In genomic region chr9:122008559-122008958, GRCh38 we compare ENCODE assay signal across 19 cellular contexts.
DNase-seq lines count a peak whose midpoint lies in the region; ATAC-seq, FAIRE-seq and TF ChIP-seq lines count a peak whose summit lies in the region.
"Had no signal": no experiment of that assay in that cellular context is flagged by ENCODE, and none has a peak within 500 bp of the region (broad histone marks: within the 10 kb centered on the region; RNA-seq: fewer than 3 reads in every experiment).

No MANE protein-coding gene starts in this region.

- TF ChIP-seq CTCF in right atrium auricular region (IDR thresholded peaks at IDR 0.05) = no peak
- TF ChIP-seq CTCF in H1 (IDR thresholded peaks at IDR 0.05; ENCODE audit: control extremely low read depth in 1 of 3, insufficient read depth in 1 of 3, low read depth in 1 of 3, low read length in 3 of 3) = no peak
- no peak for TF ChIP-seq CTCF in gastrocnemius medialis (IDR thresholded peaks at IDR 0.05 in 4 of 5, conservative IDR thresholded peaks at IDR 0.05 in 1 of 5)

- TF ChIP-seq EP300 in H1 (IDR thresholded peaks at IDR 0.05; ENCODE audit: borderline replicate concordance in 1 of 2, low read depth in 2 of 2, low read length in 2 of 2) = no peak

- H3K4me2 ChIP-seq in H1 (ENCODE audit: insufficient read depth in 1 of 2, low read depth in 2 of 2, low read length in 2 of 2) = no peak overlapping the region
- H3K4me2 ChIP-seq: BLaER1 had no signal

- no peaks in the 10 kb centered on the region for H3K27me3 ChIP-seq in right atrium auricular region
- no peaks in the 10 kb centered on the region for H3K27me3 ChIP-seq in H1 (replicated peaks in 1 of 4; ENCODE audit: control insufficient read depth in 3 of 4, extremely low read depth in 1 of 4, insufficient read depth in 3 of 4, low read length in 3 of 4)
- H3K27me3 ChIP-seq in gastrocnemius medialis = no peaks in the 10 kb centered on the region
- H3K27me3 ChIP-seq: BLaER1 had no signal

- no peak overlapping the region for H3K4me3 ChIP-seq in right atrium auricular region
- no peak overlapping the region for H3K4me3 ChIP-seq in H1 (ENCODE audit: extremely low read depth in 1 of 4, insufficient read depth in 2 of 4, low read depth in 3 of 4, low read length in 4 of 4)
- H3K4me3 ChIP-seq in gastrocnemius medialis = peak overlapping the region in 3 of 4 donors; percentile 13 to 19 (median 14)
- H3K4me3 ChIP-seq: BLaER1, GM23248 had no signal

- H4K20me1 ChIP-seq in H1 (replicated peaks in 1 of 2; ENCODE audit: control insufficient read depth in 1 of 2, insufficient read depth in 2 of 2, low read length in 2 of 2) = no peaks in the 10 kb centered on the region
- H4K20me1 ChIP-seq: BLaER1 had no signal

- CTCF ChIA-PET in H1 (lab: Charles Lee; ENCODE audit: partially characterized antibody) = interaction anchor here (1.8 kb wide), 1 partner anchor 19 kb away, joined by 4 read pairs; no protein-coding TSS in a partner anchor

- peak; percentile 24 for FAIRE-seq in H1 (lab: Jason Lieb, UNC)
- FAIRE-seq: GM12891, GM19239 had no signal

- no peak overlapping the region for H2BK20ac ChIP-seq in H1 (ENCODE audit: low read length)

- no peak overlapping the region for H2AFZ ChIP-seq in H1 (ENCODE audit: low read length)
- H2AFZ ChIP-seq: GM23248 had no signal

- ATAC-seq in Right ventricle myocardium superior (ENCODE audit: poor library complexity) (no peak), gastrocnemius medialis (peak; percentile 18 to 66)
- ATAC-seq: HCT116 had no signal

- no peak overlapping the region for H2BK5ac ChIP-seq in H1 (ENCODE audit: low read depth, low read length)

- DNase-seq in right atrium auricular region (ENCODE audit: low spot score) (peak; percentile 16), Right ventricle myocardium superior (no peak), H1 (ENCODE audit: low read depth in 1 of 2, low spot score in 2 of 2) (no peak), gastrocnemius medialis (no peak), DMS 273 treated with DMSO at 0.1 percent for 48 hours (lab: John Stamatoyannopoulos, UW) (no peak), RPMI8226 (no peak)
- no peak for DNase-seq in central memory CD4-positive, alpha-beta T cell
- DNase-seq: 8988T; CD4-positive, alpha-beta memory T cell; DND-41; EL; GM23248; H7; HFFc6 had no signal

- H2AK5ac ChIP-seq in H1 (ENCODE audit: low read depth, low read length) = no peak overlapping the region

- no peak overlapping the region for H4K8ac ChIP-seq in H1 (ENCODE audit: extremely low read depth, insufficient read depth, low read length)

- no peak overlapping the region for H2BK120ac ChIP-seq in H1 (replicated peaks; ENCODE audit: low read depth, low read length)

- H3K56ac ChIP-seq in H1 (replicated peaks; ENCODE audit: insufficient read length, low read depth, low read length) = no peak overlapping the region

- H4K5ac ChIP-seq in H1 (ENCODE audit: insufficient read length, low read depth, low read length) = no peak overlapping the region

- in situ Hi-C loops in gastrocnemius medialis (cut with MboI; ENCODE audit: low sequenced_read_pairs in 4 of 4) = no loop called here

- no peak overlapping the region for H3K14ac ChIP-seq in H1 (ENCODE audit: insufficient read length)

- POLR2A ChIA-PET in H1 (lab: Charles Lee; ENCODE audit: partially characterized antibody) = no interaction called here

- no peaks in the 10 kb centered on the region for H3K9me3 ChIP-seq in right atrium auricular region
- no peaks in the 10 kb centered on the region for H3K9me3 ChIP-seq in H1 (ENCODE audit: insufficient read depth in 2 of 2, low read depth in 1 of 2, low read length in 1 of 2)
- no peaks in the 10 kb centered on the region for H3K9me3 ChIP-seq in gastrocnemius medialis
- H3K9me3 ChIP-seq: BLaER1 had no signal

- H3K4ac ChIP-seq in H1 (replicated peaks; ENCODE audit: insufficient read length, low read depth, low read length) = no peak overlapping the region

- H4K91ac ChIP-seq in H1 (replicated peaks; ENCODE audit: insufficient read length, low read length) = no peak overlapping the region

- H3K79me1 ChIP-seq in H1 (ENCODE audit: low read depth, low read length) = no peaks in the 10 kb centered on the region

- no peak overlapping the region for H2BK12ac ChIP-seq in H1 (ENCODE audit: low read depth, low read length)

- no peak overlapping the region for H3K9ac ChIP-seq in H1 (replicated peaks in 1 of 4; ENCODE audit: extremely low read depth in 1 of 4, low read depth in 3 of 4, low read length in 3 of 4)
- H3K9ac ChIP-seq: BLaER1, GM23248 had no signal

- H3K23me2 ChIP-seq in H1 (ENCODE audit: low read depth, low read length) = no peaks in the 10 kb centered on the region

- H3K18ac ChIP-seq in H1 (ENCODE audit: extremely low read depth, low read length) = no peak overlapping the region

- H2BK15ac ChIP-seq in H1 (ENCODE audit: low read length) = no peak overlapping the region

- TF ChIP-seq RAD21 in H1 (IDR thresholded peaks at IDR 0.05 in 1 of 2, conservative IDR thresholded peaks at IDR 0.05 in 1 of 2; ENCODE audit: low read depth in 2 of 2, low read length in 2 of 2) = no peak

- H3K36me3 ChIP-seq in right atrium auricular region (no peaks in the 10 kb centered on the region), H1 (ENCODE audit: control insufficient read depth in 2 of 4, insufficient read depth in 4 of 4, low read length in 3 of 4) (no peaks in the 10 kb centered on the region), gastrocnemius medialis (no peaks in the 10 kb centered on the region)
- H3K36me3 ChIP-seq: BLaER1 had no signal

- H3K27ac ChIP-seq in right atrium auricular region (no peak overlapping the region), H1 (ENCODE audit: low read depth, low read length) (no peak overlapping the region), gastrocnemius medialis (peak overlapping the region; percentile 13 to 36 (median 20))
- H3K27ac ChIP-seq: BLaER1, GM23248, HL-60 had no signal

- no peaks in the 10 kb centered on the region for H3K79me2 ChIP-seq in H1 (ENCODE audit: control insufficient read depth in 1 of 2, insufficient read depth in 2 of 2, low read length in 2 of 2)

- no peak overlapping the region for H3K23ac ChIP-seq in H1 (ENCODE audit: insufficient read length)

- H3K4me1 ChIP-seq in right atrium auricular region (peaks cover 0 to 6% of the 10 kb centered on the region in 2 donors), H1 (replicated peaks in 1 of 4; ENCODE audit: control insufficient read depth in 3 of 4, insufficient read depth in 4 of 4, low read length in 3 of 4) (no peaks in the 10 kb centered on the region), gastrocnemius medialis (peaks cover 22 to 40% of the 10 kb centered on the region in 2 donors)
- H3K4me1 ChIP-seq: BLaER1 had no signal

- intact Hi-C loops in Right ventricle myocardium superior (cut with DNase I) (no loop called here), gastrocnemius medialis (cut with DNase I; ENCODE audit: low total_unique reads) (no loop called here)

- no peak for TF ChIP-seq POLR2A in H1 (IDR thresholded peaks at IDR 0.05; ENCODE audit: control extremely low read depth in 1 of 2, low read depth in 2 of 2, low read length in 2 of 2)
- TF ChIP-seq POLR2A in gastrocnemius medialis (IDR thresholded peaks at IDR 0.05) = no peak

- 86% methylated on average over 10 of the region's 10 CpGs; no CpG with 5 or more reads in 1 of the 2 experiments for WGBS in H1 (ENCODE audit: extremely low coverage in 1 of 2, insufficient coverage in 1 of 2, insufficient read length in 1 of 2, insufficient replicate concordance in 2 of 2, low coverage in 1 of 2, low lambda C conversion rate in 2 of 2, missing lambda C conversion rate in 1 of 2), 2 experiments

TF ChIP-seq in H1, 55 proteins besides CTCF, POLR2A, EP300 and RAD21:
- TF ChIP-seq CHD2 (IDR thresholded peaks at IDR 0.05; ENCODE audit: low read length) (no peak), ATF3 (IDR thresholded peaks at IDR 0.05; ENCODE audit: insufficient read depth, low read depth, low read length) (no peak), CBX5 (IDR thresholded peaks at IDR 0.05; ENCODE audit: low read depth, low read length) (no peak), SRF (IDR thresholded peaks at IDR 0.05; ENCODE audit: low read depth, low read length) (no peak), POU5F1 (IDR thresholded peaks at IDR 0.05; ENCODE audit: low read depth, low read length) (no peak), JUND (IDR thresholded peaks at IDR 0.05; ENCODE audit: low read length) (no peak), CTBP2 (IDR thresholded peaks at IDR 0.05; ENCODE audit: borderline replicate concordance, insufficient read depth, insufficient read length, low read length) (no peak), SAP30 (IDR thresholded peaks at IDR 0.05; ENCODE audit: insufficient read depth, insufficient replicate concordance, low read length) (no peak), SP4 (IDR thresholded peaks at IDR 0.05; ENCODE audit: low read length) (no peak), KDM1A (IDR thresholded peaks at IDR 0.05; ENCODE audit: borderline replicate concordance, low read length) (no peak), BACH1 (IDR thresholded peaks at IDR 0.05; ENCODE audit: low read length) (no peak), GABPA (IDR thresholded peaks at IDR 0.05; ENCODE audit: borderline replicate concordance, insufficient read depth, low read length) (no peak), ZNF274 (IDR thresholded peaks at IDR 0.05; ENCODE audit: borderline replicate concordance, extremely low read depth, low read length) (no peak), SIN3A (conservative IDR thresholded peaks at IDR 0.05 in 1 of 2, IDR thresholded peaks at IDR 0.05 in 1 of 2; ENCODE audit: low read depth in 1 of 2, low read length in 2 of 2) (no peak), TAF7 (optimal IDR thresholded peaks at IDR 0.05; ENCODE audit: borderline replicate concordance, low read depth, low read length) (no peak), E2F6 (IDR thresholded peaks at IDR 0.05) (no peak)

Comparison
In these comparisons a context has a peak if more than half of its experiments do, and no peak if none do; other contexts are left out.
1. H3K27ac ChIP-seq: peak in gastrocnemius medialis (4 of 4); none in right atrium auricular region (0 of 2) and H1 (single experiment).
2. H3K4me3 ChIP-seq: peak in gastrocnemius medialis (3 of 4); none in right atrium auricular region (0 of 2) and H1 (0 of 4).